ENCODE assay signal across 6 cellular contexts in genomic region chr14:58972233-58972632, GRCh38.
DNase-seq lines count a peak whose midpoint lies in the region; FAIRE-seq and TF ChIP-seq lines count a peak whose summit lies in the region.
"Not testable (repeated sequence)": the region's sequence is repeated elsewhere in the genome, so short reads cannot be mapped to it uniquely, and the experiment has no call there.

No MANE protein-coding gene starts in this region.

- H2AFZ ChIP-seq in H9 (ENCODE audit: low read length) = not testable (repeated sequence)
- H2AFZ ChIP-seq in OCI-LY3 (ENCODE audit: low read depth, low read length) (peak overlapping the region; percentile 32; the same call in 1 of the 2 replicates), H1 (ENCODE audit: low read length) (peak overlapping the region; percentile 38; the same call in 1 of the 2 replicates)

- H3T11ph ChIP-seq in H9 (ENCODE audit: low read length) = not testable (repeated sequence)

- H2BK15ac ChIP-seq in H9 (ENCODE audit: low read depth, low read length); H1 (ENCODE audit: low read length): not testable (repeated sequence)

- H2BK120ac ChIP-seq in H9 (ENCODE audit: low read depth, low read length, poor library complexity, severe bottlenecking) = peak overlapping the region; percentile 69
- H2BK120ac ChIP-seq in H1 (replicated peaks; ENCODE audit: low read depth, low read length) = not testable (repeated sequence)

- TF ChIP-seq RAD21 in H1 (IDR thresholded peaks at IDR 0.05 in 1 of 2, conservative IDR thresholded peaks at IDR 0.05 in 1 of 2; ENCODE audit: low read depth in 2 of 2, low read length in 2 of 2) = not testable (repeated sequence)

- H2BK20ac ChIP-seq in H9 (ENCODE audit: low read depth, low read length, poor library complexity, severe bottlenecking); H1 (ENCODE audit: low read length): not testable (repeated sequence)

- not testable (repeated sequence) for H3K9me3 Mint-ChIP-seq in H9

- not testable (repeated sequence) for H3K4me1 Mint-ChIP-seq in H9

- no CpG with 5 or more reads among the region's 5 CpGs for WGBS in H9 (ENCODE audit: extremely low coverage, insufficient read length, low lambda C conversion rate)
- WGBS in H1 (ENCODE audit: extremely low coverage in 1 of 2, insufficient coverage in 1 of 2, insufficient read length in 1 of 2, insufficient replicate concordance in 2 of 2, low coverage in 1 of 2, low lambda C conversion rate in 2 of 2, missing lambda C conversion rate in 1 of 2), 2 experiments = 69% methylated on average over 5 of the region's 5 CpGs; no CpG with 5 or more reads in 1 of the 2 experiments

- H4K8ac ChIP-seq in H9 (replicated peaks; ENCODE audit: insufficient read length, low read depth, low read length); H1 (ENCODE audit: extremely low read depth, insufficient read depth, low read length): not testable (repeated sequence)

- H3K9me3 ChIP-seq in ES-I3 (ENCODE audit: control insufficient read depth, insufficient read depth, low read length); H9 (ENCODE audit: control insufficient read depth, low read depth, low read length); OCI-LY3 (ENCODE audit: insufficient read depth, low read length); H1 (ENCODE audit: insufficient read depth in 2 of 2, low read depth in 1 of 2, low read length in 1 of 2); iPS-15b (ENCODE audit: control insufficient read depth, insufficient read depth, low read length); iPS-20b (ENCODE audit: insufficient read depth, low read depth, low read length): not testable (repeated sequence)

- not testable (repeated sequence) for TF ChIP-seq EP300 in H1 (IDR thresholded peaks at IDR 0.05; ENCODE audit: borderline replicate concordance in 1 of 2, low read depth in 2 of 2, low read length in 2 of 2)

- H3K27me3 Mint-ChIP-seq in H9 (ENCODE audit: low read depth) = not testable (repeated sequence)

- H3K4me3 ChIP-seq in OCI-LY3 (ENCODE audit: low read length) = not testable (repeated sequence)
- H3K4me3 ChIP-seq in H1 (ENCODE audit: extremely low read depth in 1 of 4, insufficient read depth in 2 of 4, low read depth in 3 of 4, low read length in 4 of 4) = peak overlapping the region in 1 of 4 experiments; percentile 37; a peak in 3 of 8 replicates
- peak overlapping the region; percentile 23 for H3K4me3 ChIP-seq in iPS-15b (ENCODE audit: low read depth, low read length)
- peak overlapping the region; percentile 0; the same call in 1 of the 2 replicates for H3K4me3 ChIP-seq in iPS-20b (ENCODE audit: low read length)

- H2BK5ac ChIP-seq in H9 (ENCODE audit: insufficient read length, low read length); H1 (ENCODE audit: low read depth, low read length): not testable (repeated sequence)

- H3K4me2 ChIP-seq in H9 (ENCODE audit: insufficient read depth, insufficient read length, low read length) = not testable (repeated sequence)
- H3K4me2 ChIP-seq in OCI-LY3 (ENCODE audit: low read length) (peak overlapping the region; percentile 10), H1 (ENCODE audit: insufficient read depth in 1 of 2, low read depth in 2 of 2, low read length in 2 of 2) (peak overlapping the region in 1 of 2 experiments; percentile 30; a peak in 1 of 4 replicates)

- not testable (repeated sequence) for H3K36me3 Mint-ChIP-seq in H9 (ENCODE audit: insufficient read depth in 1 of 3, low read depth in 3 of 3)

- not testable (repeated sequence) for FAIRE-seq in H1 (lab: Jason Lieb, UNC)

- not testable (repeated sequence) for H3K27me3 ChIP-seq in H9 (ENCODE audit: insufficient read depth, low read length); OCI-LY3 (ENCODE audit: low read depth, low read length); H1 (replicated peaks in 1 of 4; ENCODE audit: control insufficient read depth in 3 of 4, extremely low read depth in 1 of 4, insufficient read depth in 3 of 4, low read length in 3 of 4); iPS-15b (ENCODE audit: control insufficient read depth, insufficient read depth, low read length); iPS-20b (ENCODE audit: insufficient read depth, low read length)

- H3K79me1 ChIP-seq in H9 (ENCODE audit: insufficient read depth, low read depth, low read length, poor library complexity, severe bottlenecking); H1 (ENCODE audit: low read depth, low read length): not testable (repeated sequence)

- H4K20me1 ChIP-seq in H9 (ENCODE audit: control insufficient read depth, insufficient read depth, insufficient read length); OCI-LY3 (ENCODE audit: insufficient read depth, low read length); H1 (replicated peaks in 1 of 2; ENCODE audit: control insufficient read depth in 1 of 2, insufficient read depth in 2 of 2, low read length in 2 of 2): not testable (repeated sequence)

- POLR2A ChIA-PET in H1 (lab: Charles Lee; ENCODE audit: partially characterized antibody) = interaction anchor here (0.8 to 1.1 kb wide), 2 partner anchors 17 to 48 kb away, joined by 3 to 4 read pairs; no protein-coding TSS in a partner anchor

- not testable (repeated sequence) for H4K5ac ChIP-seq in H9 (ENCODE audit: insufficient read length, low read depth, low read length); H1 (ENCODE audit: insufficient read length, low read depth, low read length)

- CTCF ChIA-PET in H1 (lab: Charles Lee; ENCODE audit: partially characterized antibody) = interaction anchor here (1.0 to 1.6 kb wide), 2 partner anchors 27 to 38 kb away, joined by 3 to 4 read pairs; no protein-coding TSS in a partner anchor

- not testable (repeated sequence) for H3K27ac Mint-ChIP-seq in H9

- not testable (repeated sequence) for H2BK12ac ChIP-seq in H9 (ENCODE audit: insufficient read length, low read depth, low read length); H1 (ENCODE audit: low read depth, low read length)

- TF ChIP-seq CTCF in H9 (conservative IDR thresholded peaks at IDR 0.05); OCI-LY3 (IDR thresholded peaks at IDR 0.05; ENCODE audit: low read depth, low read length); H1 (IDR thresholded peaks at IDR 0.05; ENCODE audit: control extremely low read depth in 1 of 3, insufficient read depth in 1 of 3, low read depth in 1 of 3, low read length in 3 of 3): not testable (repeated sequence)

- H3K9ac ChIP-seq in ES-I3 (ENCODE audit: low read depth, low read length) (peak overlapping the region; percentile 49; the same call in 1 of the 2 replicates), OCI-LY3 (ENCODE audit: low read length) (peak overlapping the region; percentile 28; the same call in 1 of the 2 replicates)
- not testable (repeated sequence) for H3K9ac ChIP-seq in H9 (ENCODE audit: extremely low read depth, insufficient read length, low read length); H1 (replicated peaks in 1 of 4; ENCODE audit: extremely low read depth in 1 of 4, low read depth in 3 of 4, low read length in 3 of 4); iPS-15b (ENCODE audit: low read depth, low read length); iPS-20b (ENCODE audit: low read depth, low read length)

- H2AK5ac ChIP-seq in H9 (ENCODE audit: insufficient read length, low read length); H1 (ENCODE audit: low read depth, low read length): not testable (repeated sequence)

- H3K79me2 ChIP-seq in H9 (ENCODE audit: insufficient read depth, low read length); OCI-LY3 (ENCODE audit: low read length); H1 (ENCODE audit: control insufficient read depth in 1 of 2, insufficient read depth in 2 of 2, low read length in 2 of 2): not testable (repeated sequence)

- H3K23ac ChIP-seq in H9 (ENCODE audit: insufficient read length, low read depth, low read length); H1 (ENCODE audit: insufficient read length): not testable (repeated sequence)

- not testable (repeated sequence) for TF ChIP-seq POLR2A in H1 (IDR thresholded peaks at IDR 0.05; ENCODE audit: control extremely low read depth in 1 of 2, low read depth in 2 of 2, low read length in 2 of 2)

- H4K91ac ChIP-seq in H9 (ENCODE audit: insufficient read length, low read depth, low read length); H1 (replicated peaks; ENCODE audit: insufficient read length, low read length): not testable (repeated sequence)

- not testable (repeated sequence) for H3K23me2 ChIP-seq in H9 (ENCODE audit: insufficient read length, low read depth, low read length, poor library complexity, severe bottlenecking); H1 (ENCODE audit: low read depth, low read length)

- not testable (repeated sequence) for H3K56ac ChIP-seq in H9 (ENCODE audit: insufficient read length, low read depth, low read length); H1 (replicated peaks; ENCODE audit: insufficient read length, low read depth, low read length)

- DNase-seq in H9 = peak; percentile 39
- not testable (repeated sequence) for DNase-seq in H1 (ENCODE audit: low read depth in 1 of 2, low spot score in 2 of 2)

- not testable (repeated sequence) for H3K36me3 ChIP-seq in ES-I3 (ENCODE audit: insufficient read depth, low read length); OCI-LY3 (replicated peaks; ENCODE audit: low read depth, low read length); H1 (ENCODE audit: control insufficient read depth in 2 of 4, insufficient read depth in 4 of 4, low read length in 3 of 4); iPS-15b (ENCODE audit: control insufficient read depth, insufficient read depth, low read length); iPS-20b (ENCODE audit: insufficient read depth, low read depth, low read length)

- not testable (repeated sequence) for H3K14ac ChIP-seq in H9 (ENCODE audit: insufficient read depth, low read length); H1 (ENCODE audit: insufficient read length)

- H3K4ac ChIP-seq in H9 (ENCODE audit: low read depth, low read length); H1 (replicated peaks; ENCODE audit: insufficient read length, low read depth, low read length): not testable (repeated sequence)

- not testable (repeated sequence) for H3K18ac ChIP-seq in H9 (ENCODE audit: insufficient read length, low read depth, low read length); H1 (ENCODE audit: extremely low read depth, low read length)

- H3K4me1 ChIP-seq in ES-I3 (ENCODE audit: insufficient read depth, low read length) (peaks cover 30% of the 10 kb centered on the region), OCI-LY3 (ENCODE audit: low read length) (peaks cover 50% of the 10 kb centered on the region), H1 (replicated peaks in 1 of 4; ENCODE audit: control insufficient read depth in 3 of 4, insufficient read depth in 4 of 4, low read length in 3 of 4) (peaks cover 5 to 19% (median 13%) of the 10 kb centered on the region in 4 experiments), iPS-15b (ENCODE audit: control insufficient read depth, insufficient read depth, low read length) (peaks cover 21% of the 10 kb centered on the region), iPS-20b (ENCODE audit: insufficient read depth, low read length) (peaks cover 27% of the 10 kb centered on the region)
- not testable (repeated sequence) for H3K4me1 ChIP-seq in H9 (ENCODE audit: insufficient read depth, low read length)

- H3K4me3 Mint-ChIP-seq in H9 = not testable (repeated sequence)

- H3K27ac ChIP-seq in H9 (ENCODE audit: insufficient read length, low read depth, low read length); H1 (ENCODE audit: low read depth, low read length); iPS-20b (ENCODE audit: low read length): not testable (repeated sequence)
- 0 out of 2 replicates have a peak overlapping the region, but pooled peaks have one; percentile 23 for H3K27ac ChIP-seq in OCI-LY3 (ENCODE audit: low read length)
